ENCODE assay signal across 31 cellular contexts in the genomic region with DNA sequence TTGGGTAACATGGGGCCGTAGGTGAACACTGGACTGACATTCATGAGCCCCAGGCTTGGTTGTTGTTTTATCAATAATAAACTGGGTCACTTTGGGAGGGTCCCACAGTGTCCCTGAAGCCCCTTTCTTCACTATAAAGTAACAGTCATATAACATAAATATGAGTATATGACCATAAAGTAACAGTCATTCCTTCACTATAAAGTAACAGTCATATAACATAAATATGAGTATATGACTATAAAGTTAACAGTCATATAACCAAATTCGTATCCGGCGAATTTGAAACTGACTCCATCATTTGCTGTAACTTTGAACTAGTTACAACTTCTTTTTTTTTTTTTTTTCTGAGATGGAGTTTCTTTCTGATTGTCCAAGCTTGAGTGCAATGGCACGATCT.
"Had no signal": no experiment of that assay in that cellular context is flagged by ENCODE, and none has a peak within 500 bp of the region (broad histone marks: within the 10 kb centered on the region; RNA-seq: fewer than 3 reads in every experiment).

No MANE protein-coding gene starts in this region.

- H3K9me3 ChIP-seq: esophagus muscularis mucosa, gastrocnemius medialis, heart left ventricle had no signal

- H3K27me3 Mint-ChIP-seq: activated CD4-positive, alpha-beta memory T cell treated with anti-CD3 and anti-CD28 coated beads for 36 hours; activated CD8-positive, alpha-beta memory T cell treated with anti-CD3 and anti-CD28 coated beads, Interleukin-2, amount 10 ng/mL, durations not matched to agents 7 days and 5 days had no signal

- H3K9me3 Mint-ChIP-seq: activated B cell treated with CpG ODN at 0.5 μM for 24 hours; activated CD4-positive, alpha-beta memory T cell treated with anti-CD3 and anti-CD28 coated beads for 36 hours; activated CD4-positive, alpha-beta T cell treated with anti-CD3 and anti-CD28 coated beads, Interleukin-2, amount 10 ng/mL, durations not matched to agents 24 days and 14 days; activated T-helper 1 cell treated with anti-CD3 and anti-CD28 coated beads, Interleukin-12 subunit alpha, Interleukin-12 subunit beta, Interleukin-2, Interleukin-4 antibody, amounts not matched to agents 30 ng/mL and 10 ng/mL and 1 ng/mL, durations not matched to agents 14 hours and 24 hours and 36 hours; effector memory CD8-positive, alpha-beta T cell; T-helper 2 cell treated with Interferon-gamma antibody and Interleukin-4, amounts not matched to agents 5 μg/mL and 100 μg/mL, for 36 hours had no signal

- H3K4me1 ChIP-seq: esophagus muscularis mucosa, foreskin keratinocyte, gastrocnemius medialis, heart left ventricle had no signal

- H3K36me3 ChIP-seq: brain microvascular endothelial cell, esophagus muscularis mucosa, gastrocnemius medialis, heart left ventricle, WERI-Rb-1 had no signal

- H3K36me3 Mint-ChIP-seq: activated CD4-positive, alpha-beta memory T cell treated with anti-CD3 and anti-CD28 coated beads for 36 hours; activated CD8-positive, alpha-beta memory T cell treated with anti-CD3 and anti-CD28 coated beads, Interleukin-2, amount 10 ng/mL, durations not matched to agents 7 days and 5 days; activated naive CD8-positive, alpha-beta T cell had no signal

- H3K4me3 Mint-ChIP-seq: activated B cell treated with CpG ODN at 0.5 μM for 24 hours; activated CD4-positive, alpha-beta memory T cell treated with anti-CD3 and anti-CD28 coated beads for 36 hours; activated CD4-positive, alpha-beta T cell treated with anti-CD3 and anti-CD28 coated beads, Interleukin-2, amount 10 ng/mL, durations not matched to agents 24 days and 14 days; activated CD8-positive, alpha-beta memory T cell treated with anti-CD3 and anti-CD28 coated beads, Interleukin-2, amount 10 ng/mL, durations not matched to agents 7 days and 5 days; activated CD8-positive, alpha-beta T cell treated with anti-CD3 and anti-CD28 coated beads, Interleukin-2, amount 10 ng/mL, durations not matched to agents 7 days and 5 days; activated naive CD8-positive, alpha-beta T cell; activated T-helper 1 cell treated with anti-CD3 and anti-CD28 coated beads, Interleukin-12 subunit alpha, Interleukin-12 subunit beta, Interleukin-2, Interleukin-4 antibody, amounts not matched to agents 30 ng/mL and 10 ng/mL and 1 ng/mL, durations not matched to agents 14 hours and 24 hours and 36 hours; effector memory CD8-positive, alpha-beta T cell; T-helper 17 cell; T-helper 2 cell treated with Interferon-gamma antibody and Interleukin-4, amounts not matched to agents 5 μg/mL and 100 μg/mL, for 36 hours had no signal

- ATAC-seq: activated CD8-positive, alpha-beta memory T cell treated with anti-CD3 and anti-CD28 coated beads, Interleukin-2, amount 10 ng/mL, durations not matched to agents 7 days and 5 days; activated CD8-positive, alpha-beta T cell treated with anti-CD3 and anti-CD28 coated beads, Interleukin-2, amount 10 ng/mL, durations not matched to agents 7 days and 5 days; effector memory CD8-positive, alpha-beta T cell; foreskin keratinocyte; gastrocnemius medialis; heart left ventricle; T-helper 17 cell had no signal

- H3K4me1 Mint-ChIP-seq: activated B cell treated with CpG ODN at 0.5 μM for 24 hours; activated CD4-positive, alpha-beta T cell treated with anti-CD3 and anti-CD28 coated beads, Interleukin-2, amount 10 ng/mL, durations not matched to agents 24 days and 14 days; activated CD8-positive, alpha-beta memory T cell treated with anti-CD3 and anti-CD28 coated beads, Interleukin-2, amount 10 ng/mL, durations not matched to agents 7 days and 5 days; T-helper 17 cell had no signal

- H3K27ac ChIP-seq: brain microvascular endothelial cell, esophagus muscularis mucosa, foreskin keratinocyte, gastrocnemius medialis, heart left ventricle, WERI-Rb-1 had no signal

- DNase-seq: activated B cell treated with CpG ODN at 0.5 μM for 24 hours; activated CD4-positive, alpha-beta memory T cell treated with anti-CD3 and anti-CD28 coated beads for 36 hours; activated CD4-positive, alpha-beta T cell treated with anti-CD3 and anti-CD28 coated beads, Interleukin-2, amount 10 ng/mL, durations not matched to agents 24 days and 14 days; activated CD8-positive, alpha-beta memory T cell treated with anti-CD3 and anti-CD28 coated beads, Interleukin-2, amount 10 ng/mL, durations not matched to agents 7 days and 5 days; activated CD8-positive, alpha-beta memory T cell treated with anti-CD3 and anti-CD28 coated beads, Interleukin-2, amount 50 U/mL, for 4 hours; activated CD8-positive, alpha-beta T cell treated with anti-CD3 and anti-CD28 coated beads, Interleukin-2, amount 10 ng/mL, durations not matched to agents 7 days and 5 days; activated gamma-delta T cell; activated naive CD4-positive, alpha-beta T cell treated with Interleukin-2 at 50 U/mL for 16 hours; activated T-cell treated with anti-CD3 and anti-CD28 coated beads, Interleukin-2, amount 50 U/mL, for 1 hour; activated T-cell treated with anti-CD3 and anti-CD28 coated beads, Interleukin-2, amount 50 U/mL, for 48 hours; amniotic stem cell; anterior cingulate cortex; brain microvascular endothelial cell; caudate nucleus; cortex of kidney; dermis blood vessel endothelial cell; effector CD4-positive, alpha-beta T cell; effector memory CD8-positive, alpha-beta T cell; erythroblast; foreskin keratinocyte; gastrocnemius medialis; glutamatergic neuron; heart left ventricle; T-helper 1 cell; T-helper 17 cell; T1000; WERI-Rb-1 had no signal

- H3K27ac Mint-ChIP-seq: activated B cell treated with CpG ODN at 0.5 μM for 24 hours; activated CD4-positive, alpha-beta memory T cell treated with anti-CD3 and anti-CD28 coated beads for 36 hours; activated CD4-positive, alpha-beta T cell treated with anti-CD3 and anti-CD28 coated beads, Interleukin-2, amount 10 ng/mL, durations not matched to agents 24 days and 14 days; activated CD8-positive, alpha-beta memory T cell treated with anti-CD3 and anti-CD28 coated beads, Interleukin-2, amount 10 ng/mL, durations not matched to agents 7 days and 5 days; activated CD8-positive, alpha-beta T cell treated with anti-CD3 and anti-CD28 coated beads, Interleukin-2, amount 10 ng/mL, durations not matched to agents 7 days and 5 days; activated naive CD8-positive, alpha-beta T cell; activated T-helper 1 cell treated with anti-CD3 and anti-CD28 coated beads, Interleukin-12 subunit alpha, Interleukin-12 subunit beta, Interleukin-2, Interleukin-4 antibody, amounts not matched to agents 30 ng/mL and 10 ng/mL and 1 ng/mL, durations not matched to agents 14 hours and 24 hours and 36 hours; effector memory CD8-positive, alpha-beta T cell; T-helper 17 cell; T-helper 2 cell treated with Interferon-gamma antibody and Interleukin-4, amounts not matched to agents 5 μg/mL and 100 μg/mL, for 36 hours had no signal

- H3K27me3 ChIP-seq: brain microvascular endothelial cell, esophagus muscularis mucosa, gastrocnemius medialis, heart left ventricle had no signal

- H3K4me3 ChIP-seq: esophagus muscularis mucosa, gastrocnemius medialis, heart left ventricle had no signal
